In genomic region chr3:112333002-112333385, GRCh38 we compare ENCODE assay signal across 8 cellular contexts. TPM values are rescaled to one million over a fixed set of nuclear protein-coding genes. Genes with fewer than 3 reads are reported as not detected.
DNase-seq lines count a peak whose midpoint lies in the region; ATAC-seq and TF ChIP-seq lines count a peak whose summit lies in the region.

TSS of gene CD200 (plus strand) at chr3:112333156. CDS start at chr3:112333213, 57 bp downstream.

- peak within 1 kb of the TSS; percentile 92 for H3K27ac ChIP-seq in cingulate gyrus (ENCODE audit: low read depth, low read length)
- peak within 1 kb of the TSS; percentile 74 to 83 for H3K27ac ChIP-seq in left lung

- no peaks in the 10 kb centered on the region for H3K9me3 ChIP-seq in left lung

- DNase-seq in AG09309 (ENCODE audit: low read depth) (no peak), M059J (ENCODE audit: low read depth) (peak; percentile 46), left lung (peak; percentile 60 to 88), NCI-H2196 (lab: John Stamatoyannopoulos, UW; ENCODE audit: unreplicated experiment) (no peak)
- peak; percentile 60 to 65 for DNase-seq in activated CD4-positive, alpha-beta T cell treated with anti-CD3 and anti-CD28 coated beads for 4 hours
- peak; percentile 57 for DNase-seq in stimulated activated CD4-positive, alpha-beta T cell treated with anti-CD3 and anti-CD28 coated beads, Interleukin-4, amount 100 ng/mL, for 24 hours

- TF ChIP-seq CTCF in AG09309 (IDR thresholded peaks at IDR 0.05; ENCODE audit: control insufficient read depth, insufficient read depth, low read depth, low read length, missing control alignments) (no peak), left lung (IDR thresholded peaks at IDR 0.05) (no peak)

- ATAC-seq in GM19438 (IDR thresholded peaks at IDR 0.05; ENCODE audit: low read depth, unreplicated experiment): peak; percentile 67
- ATAC-seq in left lung: peak; percentile 89

- intact Hi-C loops in left lung (cut with DNase I): no loop called here

- peaks cover 8 to 27% of the 10 kb centered on the region in 2 donors for H3K27me3 ChIP-seq in left lung

- peaks cover 8 to 17% of the 10 kb centered on the region in 2 donors for H3K4me1 ChIP-seq in left lung

- peak within 1 kb of the TSS; percentile 36 for H3K4me3 ChIP-seq in AG09309 (ENCODE audit: control insufficient read depth, low read depth, low read length)
- H3K4me3 ChIP-seq in left lung: peak within 1 kb of the TSS; percentile 32 to 53

- H3K36me3 ChIP-seq in left lung: no peaks in the 10 kb centered on the region

RNA-seq across cellular contexts. Expression of gene CD200, which starts in this region (rescaled TPM):
- total RNA-seq in M059J (2014; rRNA removed; shearing (Covaris generic)): 0.15 and 0.20 TPM in 2 replicates
- 1 to 10 TPM; 6.6 to 7.9 TPM for total RNA-seq in left lung

Comparison
In these comparisons a context has a peak if more than half of its experiments do, and no peak if none do; other contexts are left out.
1. Peak in DNase-seq in M059J; RNA of the gene not detected or under 1 TPM.
2. DNase-seq: peak in activated CD4-positive, alpha-beta T cell treated with anti-CD3 and anti-CD28 coated beads for 4 hours (2 of 2), left lung (2 of 2) and stimulated activated CD4-positive, alpha-beta T cell treated with anti-CD3 and anti-CD28 coated beads, Interleukin-4, amount 100 ng/mL, for 24 hours (single experiment); none in AG09309 (single experiment) and NCI-H2196 (single experiment).